Comparison of ENCODE assay signal across 16 cellular contexts in the genomic region with DNA sequence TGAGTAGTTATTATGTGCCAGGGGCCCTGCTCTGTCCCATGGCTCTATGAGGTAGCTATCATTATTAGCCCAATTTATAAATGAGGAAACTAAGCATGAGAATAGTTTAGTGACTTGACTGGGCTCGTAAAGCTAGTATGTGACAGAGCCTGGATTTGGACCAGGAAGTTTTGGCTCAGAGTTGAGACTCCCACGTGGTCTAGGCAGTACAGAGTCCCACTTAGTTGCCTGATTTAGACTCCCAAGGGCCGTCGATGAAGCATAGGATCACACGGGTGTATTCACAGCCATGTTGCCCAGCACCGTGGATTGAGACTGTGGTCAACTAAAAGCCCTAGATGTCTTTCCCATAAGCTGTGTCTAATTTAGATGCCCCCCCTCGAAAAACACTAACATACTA.
"Had no signal": no experiment of that assay in that cellular context is flagged by ENCODE, and none has a peak within 500 bp of the region (broad histone marks: within the 10 kb centered on the region; RNA-seq: fewer than 3 reads in every experiment).

No MANE protein-coding gene starts in this region.

- H3K27ac ChIP-seq: colonic mucosa, esophagus squamous epithelium, parathyroid adenoma, psoas muscle had no signal

- H3K4me1 ChIP-seq: colonic mucosa, esophagus squamous epithelium, parathyroid adenoma, psoas muscle had no signal

- H3K36me3 ChIP-seq: colonic mucosa, esophagus squamous epithelium had no signal

- DNase-seq: colonic mucosa; dermis blood vessel endothelial cell; esophagus squamous epithelium; foreskin fibroblast; hippocampal formation; mesendoderm; naive thymus-derived CD4-positive, alpha-beta T cell; nephron progenitor cell; psoas muscle; retina; small intestine; stimulated activated CD4-positive, alpha-beta T cell treated with anti-CD3 and anti-CD28 coated beads, Interleukin-12 subunit alpha, Interleukin-12 subunit beta, amount 100 ng/mL, for 4 hours; stimulated activated naive CD4-positive, alpha-beta T cell treated with Interleukin-2 at 50 U/mL for 16 hours; trophoblast cell had no signal

- ATAC-seq: naive thymus-derived CD4-positive, alpha-beta T cell had no signal

- H3K27me3 ChIP-seq: colonic mucosa, esophagus squamous epithelium had no signal

- H3K9me3 ChIP-seq: colonic mucosa, esophagus squamous epithelium, psoas muscle had no signal

- H3K4me3 ChIP-seq: colonic mucosa, esophagus squamous epithelium, lung, psoas muscle had no signal
